23 cellular contexts compared by ENCODE assay signal in the genomic region with DNA sequence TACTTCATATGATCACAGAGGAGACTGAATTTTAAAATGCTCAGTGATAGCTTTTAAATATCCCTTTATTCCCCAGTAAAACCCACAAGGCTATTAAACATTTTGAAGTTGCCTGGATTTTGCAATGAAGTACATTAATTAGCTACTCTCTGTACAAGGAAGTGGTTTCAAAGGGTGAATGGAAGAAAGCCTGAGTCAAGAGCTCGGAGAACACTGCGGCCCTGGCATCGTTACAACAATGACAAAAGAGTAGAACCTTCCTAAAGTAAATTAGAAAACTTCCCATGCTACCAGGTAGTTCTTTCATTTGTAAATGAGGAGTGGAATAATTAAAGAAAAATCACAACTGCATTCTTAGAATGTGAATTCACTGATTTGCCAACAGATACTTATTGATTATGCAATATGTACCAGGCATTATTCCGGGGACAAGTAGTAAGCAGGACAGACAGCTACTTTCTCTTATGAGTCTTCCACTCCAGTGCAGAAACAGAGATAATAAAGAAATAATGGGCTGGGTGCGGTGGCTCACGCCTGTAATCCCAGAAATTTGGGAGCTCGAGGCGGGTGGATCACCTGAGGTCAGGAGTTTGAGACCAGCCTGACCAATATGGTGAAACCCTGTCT.
DNase-seq lines count a peak whose midpoint lies in the region; ATAC-seq, FAIRE-seq and TF ChIP-seq lines count a peak whose summit lies in the region.
"Had no signal": no experiment of that assay in that cellular context is flagged by ENCODE, and none has a peak within 500 bp of the region (broad histone marks: within the 10 kb centered on the region; RNA-seq: fewer than 3 reads in every experiment).

No MANE protein-coding gene starts in this region.

- H3K23ac ChIP-seq in IMR-90 (ENCODE audit: low read depth, low read length), result no peak overlapping the region

- no peak for DNase-seq in IMR-90
- peak; percentile 71 for DNase-seq in NOMO-1 treated with dmso at 0.1 percent for 144 hours (lab: John Stamatoyannopoulos, UW; ENCODE audit: unreplicated experiment)
- DNase-seq in bronchial epithelial cell (ENCODE audit: low read depth), result peak; percentile 67
- no peak for DNase-seq in naive thymus-derived CD4-positive, alpha-beta T cell
- no peak for DNase-seq in nephron progenitor cell
- DNase-seq in ovary, result no peak
- no peak for DNase-seq in coronary artery (ENCODE audit: low spot score)
- DNase-seq: activated naive CD8-positive, alpha-beta T cell treated with anti-CD3 and anti-CD28 coated beads, Interleukin-2, amount 10 ng/mL, durations not matched to agents 7 days and 5 days; activated T-cell treated with anti-CD3 and anti-CD28 coated beads, Interleukin-2, amount 50 U/mL, for 72 hours; dorsolateral prefrontal cortex; erythroblast; GM23248; left ventricle myocardium inferior; NCI-H146; NCI-H2171 treated with DMSO at 0.1 percent for 48 hours; PC-9; T-helper 9 cell; testis had no signal

- TF ChIP-seq CTCF in IMR-90 (conservative IDR thresholded peaks at IDR 0.05; ENCODE audit: low read depth, low read length) (no peak), bronchial epithelial cell (IDR thresholded peaks at IDR 0.05; ENCODE audit: insufficient read depth, low read length, severe bottlenecking) (no peak), nephron progenitor cell (IDR thresholded peaks at IDR 0.05) (no peak), ovary (IDR thresholded peaks at IDR 0.05) (no peak), coronary artery (IDR thresholded peaks at IDR 0.05) (no peak)

- dilution Hi-C loops in IMR-90 (cut with HindIII; ENCODE audit: low sequenced_read_pairs, unreplicated experiment), result no loop called here

- CTCF ChIA-PET in IMR-90 (lab: Yijun Ruan, JAX), result no interaction called here
- CTCF ChIA-PET in naive thymus-derived CD4-positive, alpha-beta T cell (lab: Charles Lee), result no interaction called here

- no peak overlapping the region for H2AK5ac ChIP-seq in IMR-90 (ENCODE audit: low read depth, low read length)

- no peaks in the 10 kb centered on the region for H3K4me1 ChIP-seq in IMR-90 (ENCODE audit: control insufficient read depth, insufficient read depth, low read length)
- no peaks in the 10 kb centered on the region for H3K4me1 ChIP-seq in naive thymus-derived CD4-positive, alpha-beta T cell (ENCODE audit: control insufficient read depth in 2 of 2, insufficient read depth in 2 of 2, low read length in 2 of 2)
- H3K4me1 ChIP-seq in ovary (ENCODE audit: insufficient read depth), result no peaks in the 10 kb centered on the region
- H3K4me1 ChIP-seq: left ventricle myocardium inferior, testis had no signal

- no peak overlapping the region for H2AFZ ChIP-seq in IMR-90 (replicated peaks; ENCODE audit: low read length, poor library complexity)
- H2AFZ ChIP-seq: GM23248, PC-9 had no signal

- no peak overlapping the region for H3K4me3 Mint-ChIP-seq in naive thymus-derived CD4-positive, alpha-beta T cell
- no peak overlapping the region for H3K4me3 Mint-ChIP-seq in nephron progenitor cell
- H3K4me3 Mint-ChIP-seq: activated naive CD8-positive, alpha-beta T cell treated with anti-CD3 and anti-CD28 coated beads, Interleukin-2, amount 10 ng/mL, durations not matched to agents 7 days and 5 days; activated T-cell treated with anti-CD3 and anti-CD28 coated beads, Interleukin-2, amount 50 U/mL, for 72 hours had no signal

- H3K27me3 Mint-ChIP-seq in naive thymus-derived CD4-positive, alpha-beta T cell, result peaks cover 0 to 45% (median 8%) of the 10 kb centered on the region in 5 donors
- peaks cover 4% of the 10 kb centered on the region for H3K27me3 Mint-ChIP-seq in nephron progenitor cell (ENCODE audit: low read depth, poor library complexity)

- in situ Hi-C loops in IMR-90 (cut with MboI; ENCODE audit: low sequenced_read_pairs), result no loop called here

- no peak overlapping the region for H2BK15ac ChIP-seq in IMR-90 (ENCODE audit: low read depth, low read length)

- intact Hi-C loops in IMR-90 (cut with micrococcal nuclease) (no loop called here), ovary (cut with DNase I) (no loop called here)
- intact Hi-C loops in naive thymus-derived CD4-positive, alpha-beta T cell (cut with micrococcal nuclease), result no loop called here

- no peak overlapping the region for H3K18ac ChIP-seq in IMR-90 (ENCODE audit: low read depth, low read length)

- peaks cover 0 to 3% (median 0%) of the 10 kb centered on the region in 11 donors for H3K9me3 Mint-ChIP-seq in naive thymus-derived CD4-positive, alpha-beta T cell
- H3K9me3 Mint-ChIP-seq in nephron progenitor cell, result no peaks in the 10 kb centered on the region
- H3K9me3 Mint-ChIP-seq: activated naive CD8-positive, alpha-beta T cell treated with anti-CD3 and anti-CD28 coated beads, Interleukin-2, amount 10 ng/mL, durations not matched to agents 7 days and 5 days; activated T-cell treated with anti-CD3 and anti-CD28 coated beads, Interleukin-2, amount 50 U/mL, for 72 hours had no signal

- no peak for TF ChIP-seq POLR2A in IMR-90 (IDR thresholded peaks at IDR 0.05; ENCODE audit: low read depth, low read length)
- TF ChIP-seq POLR2A in ovary (IDR thresholded peaks at IDR 0.05), result no peak

- no peak overlapping the region for H2BK120ac ChIP-seq in IMR-90 (ENCODE audit: low read depth, low read length)

- ATAC-seq in IMR-90 (ENCODE audit: low read depth) (no peak), HG02678 (IDR thresholded peaks at IDR 0.05; ENCODE audit: unreplicated experiment) (no peak)
- ATAC-seq in naive thymus-derived CD4-positive, alpha-beta T cell, result peak; percentile 38
- ATAC-seq: activated CD4-positive, CD25-positive, alpha-beta regulatory T cell treated with anti-CD3 and anti-CD28 coated beads, Interleukin-2, amount 50 U/mL, for 24 hours; activated T-cell treated with anti-CD3 and anti-CD28 coated beads, Interleukin-2, amount 50 U/mL, for 72 hours had no signal

- H4K91ac ChIP-seq in IMR-90 (ENCODE audit: insufficient read depth, low read depth, low read length), result no peak overlapping the region

- WGBS in IMR-90 (ENCODE audit: extremely low coverage in 2 of 2, insufficient read length in 1 of 2), 2 experiments, result no CpG with 5 or more reads among the region's 8 CpGs
- 70 to 80% (median 73%) methylated on average over 8 of the region's 8 CpGs for WGBS in ovary, 3 donors

- H3K9ac ChIP-seq in IMR-90 (ENCODE audit: low read depth, low read length), result no peak overlapping the region
- H3K9ac ChIP-seq: GM23248, KMS-11 had no signal

- no peak for TF ChIP-seq EP300 in ovary (IDR thresholded peaks at IDR 0.05)

- H4K8ac ChIP-seq in IMR-90 (ENCODE audit: low read depth in 2 of 2, low read length in 2 of 2), result no peak overlapping the region

- no peak overlapping the region for H2AK9ac ChIP-seq in IMR-90 (replicated peaks; ENCODE audit: low read depth, low read length, poor library complexity)

- peaks cover 0 to 2% (median 0%) of the 10 kb centered on the region in 7 donors for H3K4me1 Mint-ChIP-seq in naive thymus-derived CD4-positive, alpha-beta T cell
- H3K4me1 Mint-ChIP-seq in nephron progenitor cell, result peaks cover 23% of the 10 kb centered on the region

- no peak overlapping the region for H2BK20ac ChIP-seq in IMR-90 (ENCODE audit: low read depth, low read length)

- no peak overlapping the region for H2BK5ac ChIP-seq in IMR-90 (ENCODE audit: low read depth, low read length, poor library complexity, severe bottlenecking)

- H3K56ac ChIP-seq in IMR-90 (ENCODE audit: extremely low read depth, insufficient read depth, low read length), result no peak overlapping the region

- BruUV-seq in IMR-90 (replicated peaks; lab: Mats Ljungman, UMichigan), result no TSS peak

- H3K36me3 ChIP-seq in IMR-90 (ENCODE audit: control insufficient read depth, insufficient read depth, low read length), result no peaks in the 10 kb centered on the region
- no peaks in the 10 kb centered on the region for H3K36me3 ChIP-seq in bronchial epithelial cell (ENCODE audit: control insufficient read depth, insufficient read depth, low read length)
- H3K36me3 ChIP-seq in naive thymus-derived CD4-positive, alpha-beta T cell (ENCODE audit: control insufficient read depth in 2 of 3, insufficient read depth in 3 of 3, low read length in 3 of 3), result no peaks in the 10 kb centered on the region
- no peaks in the 10 kb centered on the region for H3K36me3 ChIP-seq in ovary
- H3K36me3 ChIP-seq: left ventricle myocardium inferior, neutrophil had no signal

- no peak overlapping the region for H3K27ac Mint-ChIP-seq in naive thymus-derived CD4-positive, alpha-beta T cell
- H3K27ac Mint-ChIP-seq in nephron progenitor cell, result no peak overlapping the region
- H3K27ac Mint-ChIP-seq: activated naive CD8-positive, alpha-beta T cell treated with anti-CD3 and anti-CD28 coated beads, Interleukin-2, amount 10 ng/mL, durations not matched to agents 7 days and 5 days; activated T-cell treated with anti-CD3 and anti-CD28 coated beads, Interleukin-2, amount 50 U/mL, for 72 hours had no signal

- no peak overlapping the region for H4K5ac ChIP-seq in IMR-90 (ENCODE audit: low read depth, low read length)

- TF ChIP-seq RAD21 in IMR-90 (IDR thresholded peaks at IDR 0.05; ENCODE audit: low read length), result no peak

- H3K9me1 ChIP-seq in IMR-90 (ENCODE audit: insufficient read depth, low read length), result no peaks in the 10 kb centered on the region

- no peaks in the 10 kb centered on the region for H3K79me1 ChIP-seq in IMR-90 (ENCODE audit: low read depth in 1 of 2, low read length in 2 of 2)

- no peak overlapping the region for H3K27ac ChIP-seq in IMR-90 (ENCODE audit: insufficient read depth, low read length)
- H3K27ac ChIP-seq in naive thymus-derived CD4-positive, alpha-beta T cell (ENCODE audit: low read depth, low read length), result no peak overlapping the region
- no peak overlapping the region for H3K27ac ChIP-seq in ovary
- no peak overlapping the region for H3K27ac ChIP-seq in coronary artery
- H3K27ac ChIP-seq: dorsolateral prefrontal cortex, GM23248, KMS-11, left ventricle myocardium inferior, neutrophil, PC-9, testis had no signal

- no peak overlapping the region for H3K14ac ChIP-seq in IMR-90 (replicated peaks; ENCODE audit: low read depth, low read length)

- FAIRE-seq in bronchial epithelial cell (lab: Jason Lieb, UNC), result no peak
- FAIRE-seq: GM18507 had no signal

- POLR2A ChIA-PET in IMR-90 (lab: Charles Lee; ENCODE audit: unreplicated experiment), result no interaction called here
- POLR2A ChIA-PET in naive thymus-derived CD4-positive, alpha-beta T cell (lab: Charles Lee), result no interaction called here

- H3K9me3 ChIP-seq in IMR-90 (ENCODE audit: control insufficient read depth, insufficient read depth, low read length) (no peaks in the 10 kb centered on the region), ovary (no peaks in the 10 kb centered on the region)
- H3K9me3 ChIP-seq in naive thymus-derived CD4-positive, alpha-beta T cell (ENCODE audit: control insufficient read depth in 2 of 3, low read length in 3 of 3), result no peaks in the 10 kb centered on the region
- H3K9me3 ChIP-seq: left ventricle myocardium inferior, neutrophil, testis had no signal

- H3K4me3 ChIP-seq in IMR-90 (ENCODE audit: insufficient read depth, low read depth, low read length) (no peak overlapping the region), bronchial epithelial cell (ENCODE audit: low read depth, low read length) (no peak overlapping the region), ovary (no peak overlapping the region), coronary artery (no peak overlapping the region)
- H3K4me3 ChIP-seq in naive thymus-derived CD4-positive, alpha-beta T cell (ENCODE audit: low read length), result no peak overlapping the region
- H3K4me3 ChIP-seq: dorsolateral prefrontal cortex, GM23248, left ventricle myocardium inferior, PC-9, testis had no signal

- H3K27me3 ChIP-seq in IMR-90 (ENCODE audit: control insufficient read depth, insufficient read depth, low read length) (no peaks in the 10 kb centered on the region), bronchial epithelial cell (ENCODE audit: control insufficient read depth, insufficient read depth, low read length) (no peaks in the 10 kb centered on the region), ovary (no peaks in the 10 kb centered on the region)
- no peaks in the 10 kb centered on the region for H3K27me3 ChIP-seq in naive thymus-derived CD4-positive, alpha-beta T cell (ENCODE audit: control insufficient read depth in 2 of 2, insufficient read depth in 2 of 2, low read length in 2 of 2)
- H3K27me3 ChIP-seq: neutrophil, testis had no signal

- H4K20me1 ChIP-seq in IMR-90 (ENCODE audit: insufficient read depth, low read length), result no peaks in the 10 kb centered on the region

- no peak overlapping the region for H3K4me2 ChIP-seq in IMR-90 (ENCODE audit: low read depth, low read length)
- H3K4me2 ChIP-seq: KMS-11, PC-9 had no signal

- no peaks in the 10 kb centered on the region for H3K36me3 Mint-ChIP-seq in naive thymus-derived CD4-positive, alpha-beta T cell
- no peaks in the 10 kb centered on the region for H3K36me3 Mint-ChIP-seq in nephron progenitor cell (ENCODE audit: low read depth)
- H3K36me3 Mint-ChIP-seq: activated naive CD8-positive, alpha-beta T cell treated with anti-CD3 and anti-CD28 coated beads, Interleukin-2, amount 10 ng/mL, durations not matched to agents 7 days and 5 days had no signal

- no peak overlapping the region for H3K4ac ChIP-seq in IMR-90 (ENCODE audit: low read depth, low read length)

Comparison
In these comparisons a context has a peak if more than half of its experiments do, and no peak if none do; other contexts are left out.
1. DNase-seq: peak in NOMO-1 treated with dmso at 0.1 percent for 144 hours (single experiment) and bronchial epithelial cell (single experiment); none in IMR-90 (single experiment), naive thymus-derived CD4-positive, alpha-beta T cell (0 of 9), nephron progenitor cell (single experiment), ovary (0 of 5) and coronary artery (single experiment).